In the genomic region with DNA sequence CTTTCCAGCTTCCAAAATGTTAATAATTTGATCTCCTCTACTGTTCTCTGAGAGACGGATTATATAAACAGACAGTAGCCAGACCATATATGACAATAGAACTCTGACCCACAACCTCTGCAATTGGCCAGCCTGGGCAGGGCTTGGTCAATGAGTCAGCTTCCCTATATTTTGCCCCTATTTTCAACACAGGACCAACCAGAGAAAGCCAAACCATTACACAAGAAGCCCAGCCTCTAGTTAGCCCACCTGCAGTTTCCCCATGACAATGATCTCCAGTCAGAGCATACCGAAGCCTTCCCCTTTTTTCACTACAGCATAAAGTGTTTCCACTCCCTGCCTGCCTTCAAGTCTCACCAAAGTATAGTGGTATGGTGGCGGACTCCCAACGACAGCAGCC, we compare ENCODE assay signal across 20 cellular contexts. TPM values are rescaled to one million over a fixed set of nuclear protein-coding genes. Genes with fewer than 3 reads are reported as not detected.
DNase-seq lines count a peak whose midpoint lies in the region; ATAC-seq, FAIRE-seq and TF ChIP-seq lines count a peak whose summit lies in the region.
"Had no signal": no experiment of that assay in that cellular context is flagged by ENCODE, and none has a peak within 500 bp of the region (broad histone marks: within the 10 kb centered on the region; RNA-seq: fewer than 3 reads in every experiment).

No MANE protein-coding gene starts in this region.

- peak; percentile 75 for DNase-seq in H9
- peak; percentile 84 to 92 for DNase-seq in NOMO-1 (lab: John Stamatoyannopoulos, UW; ENCODE audit: unreplicated experiment in 2 of 2)
- no peak for DNase-seq in astrocyte (ENCODE audit: low read depth)
- no peak for DNase-seq in left colon
- DNase-seq in ACHN: no peak
- no peak for DNase-seq in NCI-H82 (lab: John Stamatoyannopoulos, UW)
- DNase-seq: activated effector memory CD4-positive, alpha-beta T cell treated with Interleukin-2 at 50 U/mL for 16 hours; aorta; Caco-2; gastrocnemius medialis; GOT3; NCI-H1048; NCI-H2081; NCI-H524; stimulated activated CD4-positive, alpha-beta T cell treated with anti-CD3 and anti-CD28 coated beads, Interleukin-4, amount 100 ng/mL, for 1 hour had no signal

- H3K4me3 Mint-ChIP-seq in H9: peak overlapping the region in 1 of 2 experiments; percentile 4; a peak in 1 of 5 replicates
- no peak overlapping the region for H3K4me3 Mint-ChIP-seq in astrocyte (ENCODE audit: unreplicated experiment)
- H3K4me3 Mint-ChIP-seq: T-helper 1 cell treated with Interleukin-12 subunit alpha and Interleukin-12 subunit beta and Interleukin-4 antibody, amounts not matched to agents 30 μg/mL and 1 μg/mL, for 36 hours had no signal

- peaks cover 3% of the 10 kb centered on the region; the same call in 1 of the 2 replicates for H3K4me1 ChIP-seq in H9 (ENCODE audit: insufficient read depth, low read length)
- no peaks in the 10 kb centered on the region for H3K4me1 ChIP-seq in astrocyte (ENCODE audit: insufficient read depth, low read length)
- H3K4me1 ChIP-seq: Caco-2, gastrocnemius medialis, suprapubic skin had no signal

- H3K27ac ChIP-seq in H9 (ENCODE audit: insufficient read length, low read depth, low read length) (no peak overlapping the region), astrocyte (ENCODE audit: low read depth, low read length) (no peak overlapping the region)
- H3K27ac ChIP-seq: gastrocnemius medialis, suprapubic skin had no signal

- H3K27me3 ChIP-seq in H9 (ENCODE audit: insufficient read depth, low read length): no peaks in the 10 kb centered on the region
- peaks cover 2% of the 10 kb centered on the region for H3K27me3 ChIP-seq in astrocyte (ENCODE audit: insufficient read depth, low read length)
- H3K27me3 ChIP-seq: gastrocnemius medialis, suprapubic skin had no signal

- no peak overlapping the region for H3K23ac ChIP-seq in H9 (ENCODE audit: insufficient read length, low read depth, low read length)

- H4K91ac ChIP-seq in H9 (ENCODE audit: insufficient read length, low read depth, low read length): no peak overlapping the region

- H2BK120ac ChIP-seq in H9 (ENCODE audit: low read depth, low read length, poor library complexity, severe bottlenecking): no peak overlapping the region

- in situ Hi-C loops in ACHN (cut with HindIII; ENCODE audit: low pct_ligation_motif_present, low pct_unique_long_range_greater_than_20kb, low sequenced_read_pairs): no loop called here

- H3K9me3 ChIP-seq in H9 (ENCODE audit: control insufficient read depth, low read depth, low read length): no peaks in the 10 kb centered on the region
- no peaks in the 10 kb centered on the region for H3K9me3 ChIP-seq in astrocyte (ENCODE audit: insufficient read depth, low read depth, low read length)
- H3K9me3 ChIP-seq: Caco-2, gastrocnemius medialis, suprapubic skin had no signal

- H3K79me2 ChIP-seq in H9 (ENCODE audit: insufficient read depth, low read length): no peaks in the 10 kb centered on the region
- no peaks in the 10 kb centered on the region for H3K79me2 ChIP-seq in astrocyte (ENCODE audit: insufficient read depth, low read length)

- H2AK5ac ChIP-seq in H9 (ENCODE audit: insufficient read length, low read length): no peak overlapping the region

- H2BK12ac ChIP-seq in H9 (ENCODE audit: insufficient read length, low read depth, low read length): no peak overlapping the region

- WGBS in H9 (ENCODE audit: extremely low coverage, insufficient read length, low lambda C conversion rate): no CpG with 5 or more reads among the region's 4 CpGs

- H3K4me2 ChIP-seq in H9 (ENCODE audit: insufficient read depth, insufficient read length, low read length) (no peak overlapping the region), astrocyte (ENCODE audit: low read length) (peak overlapping the region; percentile 6)

- H3K14ac ChIP-seq in H9 (ENCODE audit: insufficient read depth, low read length): no peak overlapping the region

- H3K23me2 ChIP-seq in H9 (ENCODE audit: insufficient read length, low read depth, low read length, poor library complexity, severe bottlenecking): no peaks in the 10 kb centered on the region

- H4K20me1 ChIP-seq in H9 (ENCODE audit: control insufficient read depth, insufficient read depth, insufficient read length) (no peaks in the 10 kb centered on the region), astrocyte (ENCODE audit: insufficient read depth, low read length) (no peaks in the 10 kb centered on the region)

- H3K27me3 Mint-ChIP-seq in H9 (ENCODE audit: low read depth) (no peaks in the 10 kb centered on the region; the same call in 1 of the 2 replicates), astrocyte (ENCODE audit: low read depth, unreplicated experiment) (no peaks in the 10 kb centered on the region)

- H3K4ac ChIP-seq in H9 (ENCODE audit: low read depth, low read length): no peak overlapping the region

- H3K4me1 Mint-ChIP-seq in H9: peaks cover 16% of the 10 kb centered on the region in 2 experiments
- H3K4me1 Mint-ChIP-seq in astrocyte (ENCODE audit: low read depth, unreplicated experiment): peaks cover 6% of the 10 kb centered on the region

- H4K5ac ChIP-seq in H9 (ENCODE audit: insufficient read length, low read depth, low read length): no peak overlapping the region

- H3K18ac ChIP-seq in H9 (ENCODE audit: insufficient read length, low read depth, low read length): no peak overlapping the region

- H3K9ac ChIP-seq in H9 (ENCODE audit: extremely low read depth, insufficient read length, low read length): no peak overlapping the region
- no peak overlapping the region for H3K9ac ChIP-seq in astrocyte (ENCODE audit: low read length)

- no peaks in the 10 kb centered on the region for H3K36me3 Mint-ChIP-seq in H9 (ENCODE audit: insufficient read depth in 1 of 3, low read depth in 3 of 3)
- H3K36me3 Mint-ChIP-seq in astrocyte (ENCODE audit: low read depth, unreplicated experiment): no peaks in the 10 kb centered on the region

- H2AFZ ChIP-seq in H9 (ENCODE audit: low read length) (no peak overlapping the region), astrocyte (ENCODE audit: low read depth, low read length) (peak overlapping the region; percentile 37)

- H3K4me3 ChIP-seq in astrocyte (ENCODE audit: insufficient read depth, low read depth, low read length): no peak overlapping the region
- H3K4me3 ChIP-seq: gastrocnemius medialis, suprapubic skin had no signal

- H3K9me3 Mint-ChIP-seq in H9 (no peaks in the 10 kb centered on the region), astrocyte (ENCODE audit: unreplicated experiment) (peaks cover 4% of the 10 kb centered on the region)
- H3K9me3 Mint-ChIP-seq: T-helper 1 cell treated with Interleukin-12 subunit alpha and Interleukin-12 subunit beta and Interleukin-4 antibody, amounts not matched to agents 30 μg/mL and 1 μg/mL, for 36 hours had no signal

- H4K8ac ChIP-seq in H9 (replicated peaks; ENCODE audit: insufficient read length, low read depth, low read length): no peak overlapping the region

- no peak overlapping the region for H3K56ac ChIP-seq in H9 (ENCODE audit: insufficient read length, low read depth, low read length)

- H3T11ph ChIP-seq in H9 (ENCODE audit: low read length): no peak overlapping the region

- H3K36me3 ChIP-seq in astrocyte (ENCODE audit: insufficient read depth, low read length): no peaks in the 10 kb centered on the region
- H3K36me3 ChIP-seq: gastrocnemius medialis, suprapubic skin had no signal

- no peaks in the 10 kb centered on the region for H3K79me1 ChIP-seq in H9 (ENCODE audit: insufficient read depth, low read depth, low read length, poor library complexity, severe bottlenecking)

- no peak overlapping the region for H2BK20ac ChIP-seq in H9 (ENCODE audit: low read depth, low read length, poor library complexity, severe bottlenecking)

- peak overlapping the region; percentile 17 to 88 (median 80); a peak in 6 of 7 replicates for H3K27ac Mint-ChIP-seq in H9
- H3K27ac Mint-ChIP-seq in astrocyte (ENCODE audit: unreplicated experiment): no peak overlapping the region
- H3K27ac Mint-ChIP-seq: T-helper 1 cell treated with Interleukin-12 subunit alpha and Interleukin-12 subunit beta and Interleukin-4 antibody, amounts not matched to agents 30 μg/mL and 1 μg/mL, for 36 hours had no signal

- TF ChIP-seq CTCF in H9 (conservative IDR thresholded peaks at IDR 0.05) (no peak), astrocyte (IDR thresholded peaks at IDR 0.05; ENCODE audit: insufficient read depth, low read depth, low read length) (no peak)

- intact Hi-C loops in left colon (cut with DNase I, micrococcal nuclease): no loop called here

- peak; percentile 32 for ATAC-seq in left colon
- ATAC-seq in GM18909 (IDR thresholded peaks at IDR 0.05; ENCODE audit: poor library complexity, unreplicated experiment): no peak
- ATAC-seq in HG02623 (IDR thresholded peaks at IDR 0.05; ENCODE audit: unreplicated experiment): no peak
- ATAC-seq: gastrocnemius medialis had no signal

- no peak overlapping the region for H2BK15ac ChIP-seq in H9 (ENCODE audit: low read depth, low read length)

- FAIRE-seq in astrocyte (lab: Jason Lieb, UNC): no peak
- FAIRE-seq: keratinocyte had no signal

- no peak overlapping the region for H2BK5ac ChIP-seq in H9 (ENCODE audit: insufficient read length, low read length)

RNA-seq across cellular contexts. Expression of a gene that starts 7.6 kb away (rescaled TPM):
- total RNA-seq in H9 (2021) (19.6 and 20.0 TPM in 2 replicates), astrocyte (28.7 and 30.7 TPM in 2 replicates), left colon (10 to 100 TPM; 24.3 to 25.1 TPM)

RNA-seq across cellular contexts. Expression of a gene that starts 30.8 kb away (rescaled TPM):
- total RNA-seq in H9 (2021) (27.9 and 31.4 TPM in 2 replicates), astrocyte (54.5 and 54.6 TPM in 2 replicates), left colon (10 to 100 TPM; 38.6 to 42.3 TPM)

Comparison
In these comparisons a context has a peak if more than half of its experiments do, and no peak if none do; other contexts are left out.
1. DNase-seq: peak in H9 (single experiment) and NOMO-1 (2 of 2); none in astrocyte (single experiment), left colon (0 of 2), ACHN (single experiment) and NCI-H82 (single experiment).